Comparison of ENCODE assay signal across 8 cellular contexts in genomic region chr4:94207469-94208224, GRCh38. TPM values are rescaled to one million over a fixed set of nuclear protein-coding genes. Genes with fewer than 3 reads are reported as not detected.
DNase-seq lines count a peak whose midpoint lies in the region; ATAC-seq, FAIRE-seq and TF ChIP-seq lines count a peak whose summit lies in the region.

TSS of gene SMARCAD1 (plus strand) at chr4:94207865. CDS start at chr4:94208395, 530 bp downstream.

- H3K36me3 ChIP-seq in H1 (ENCODE audit: control insufficient read depth in 2 of 4, insufficient read depth in 4 of 4, low read length in 3 of 4) = peaks cover 0 to 28% (median 15%) of the 10 kb centered on the region in 4 experiments; a peak in 5 of 8 replicates

- H3K27me3 ChIP-seq in H1 (replicated peaks in 1 of 4; ENCODE audit: control insufficient read depth in 3 of 4, extremely low read depth in 1 of 4, insufficient read depth in 3 of 4, low read length in 3 of 4) = no peaks in the 10 kb centered on the region; a peak in 1 of 7 replicates

- peaks cover 2% of the 10 kb centered on the region for H3K27me3 Mint-ChIP-seq in memory B cell

- H3K4me1 Mint-ChIP-seq in memory B cell = peaks cover 19% of the 10 kb centered on the region

- peak within 1 kb of the TSS; percentile 93 for H3K18ac ChIP-seq in H1 (ENCODE audit: extremely low read depth, low read length)

- CTCF ChIA-PET in activated CD8-positive, alpha-beta memory T cell treated with anti-CD3 and anti-CD28 coated beads for 36 hours (lab: Charles Lee) = no interaction called here
- CTCF ChIA-PET in H1 (lab: Charles Lee; ENCODE audit: partially characterized antibody) = no interaction called here

- H2BK20ac ChIP-seq in H1 (ENCODE audit: low read length) = no peak within 1 kb of the TSS

- H3K79me2 ChIP-seq in H1 (ENCODE audit: control insufficient read depth in 1 of 2, insufficient read depth in 2 of 2, low read length in 2 of 2) = peaks cover 7 to 40% of the 10 kb centered on the region in 2 experiments

- H2BK120ac ChIP-seq in H1 (replicated peaks; ENCODE audit: low read depth, low read length) = peak within 1 kb of the TSS; percentile 92

- H2BK5ac ChIP-seq in H1 (ENCODE audit: low read depth, low read length) = peak within 1 kb of the TSS; percentile 76

- no peaks in the 10 kb centered on the region for H4K20me1 ChIP-seq in H1 (replicated peaks in 1 of 2; ENCODE audit: control insufficient read depth in 1 of 2, insufficient read depth in 2 of 2, low read length in 2 of 2)

- H3K4me3 ChIP-seq in H1 (ENCODE audit: extremely low read depth in 1 of 4, insufficient read depth in 2 of 4, low read depth in 3 of 4, low read length in 4 of 4) = peak within 1 kb of the TSS; percentile 85 to 93 (median 88)

- TF ChIP-seq RAD21 in H1 (IDR thresholded peaks at IDR 0.05 in 1 of 2, conservative IDR thresholded peaks at IDR 0.05 in 1 of 2; ENCODE audit: low read depth in 2 of 2, low read length in 2 of 2) = no peak

- no peaks in the 10 kb centered on the region for H3K79me1 ChIP-seq in H1 (ENCODE audit: low read depth, low read length)

- peak within 1 kb of the TSS; percentile 100 for H3K27ac Mint-ChIP-seq in memory B cell

- peak within 1 kb of the TSS; percentile 88 to 100 (median 97) for H3K9ac ChIP-seq in H1 (replicated peaks in 1 of 4; ENCODE audit: extremely low read depth in 1 of 4, low read depth in 3 of 4, low read length in 3 of 4)

- FAIRE-seq in H1 (lab: Jason Lieb, UNC) = peak; percentile 96

- peak; percentile 70 to 95 for TF ChIP-seq POLR2A in H1 (IDR thresholded peaks at IDR 0.05; ENCODE audit: control extremely low read depth in 1 of 2, low read depth in 2 of 2, low read length in 2 of 2)

- TF ChIP-seq EP300 in H1 (IDR thresholded peaks at IDR 0.05; ENCODE audit: borderline replicate concordance in 1 of 2, low read depth in 2 of 2, low read length in 2 of 2) = no peak; a peak in 1 of 3 replicates

- peak within 1 kb of the TSS; percentile 88 for H3K4ac ChIP-seq in H1 (replicated peaks; ENCODE audit: insufficient read length, low read depth, low read length)

- H4K5ac ChIP-seq in H1 (ENCODE audit: insufficient read length, low read depth, low read length) = peak within 1 kb of the TSS; percentile 98

- peak within 1 kb of the TSS; percentile 59 to 76 for H3K4me2 ChIP-seq in H1 (ENCODE audit: insufficient read depth in 1 of 2, low read depth in 2 of 2, low read length in 2 of 2)

- no peak within 1 kb of the TSS for H3K23ac ChIP-seq in H1 (ENCODE audit: insufficient read length)

- peak within 1 kb of the TSS; percentile 99; the same call in 1 of the 2 replicates for H4K8ac ChIP-seq in H1 (ENCODE audit: extremely low read depth, insufficient read depth, low read length)

- peak within 1 kb of the TSS; percentile 99 for H3K4me3 Mint-ChIP-seq in memory B cell

- 2% methylated on average over 52 of the region's 57 CpGs; no CpG with 5 or more reads in 1 of the 2 experiments for WGBS in H1 (ENCODE audit: extremely low coverage in 1 of 2, insufficient coverage in 1 of 2, insufficient read length in 1 of 2, insufficient replicate concordance in 2 of 2, low coverage in 1 of 2, low lambda C conversion rate in 2 of 2, missing lambda C conversion rate in 1 of 2), 2 experiments

- peak within 1 kb of the TSS; percentile 93 for H2AFZ ChIP-seq in H1 (ENCODE audit: low read length)

- no peak within 1 kb of the TSS for H2BK15ac ChIP-seq in H1 (ENCODE audit: low read length)

- H3K56ac ChIP-seq in H1 (replicated peaks; ENCODE audit: insufficient read length, low read depth, low read length) = peak within 1 kb of the TSS; percentile 79

- H3K14ac ChIP-seq in H1 (ENCODE audit: insufficient read length) = no peak within 1 kb of the TSS

- ATAC-seq in memory B cell (ENCODE audit: low read depth) = peak; percentile 87

- POLR2A ChIA-PET in activated CD8-positive, alpha-beta memory T cell treated with anti-CD3 and anti-CD28 coated beads for 36 hours (lab: Charles Lee) = no interaction called here
- POLR2A ChIA-PET in H1 (lab: Charles Lee; ENCODE audit: partially characterized antibody) = interaction anchor here (0.6 to 3.5 kb wide), 22 partner anchors 9 to 393 kb away, joined by 3 to 12 read pairs (median 4); partner anchors contain the start of gene ATOH1

- H3K4me1 ChIP-seq in H1 (replicated peaks in 1 of 4; ENCODE audit: control insufficient read depth in 3 of 4, insufficient read depth in 4 of 4, low read length in 3 of 4) = peaks cover 0 to 8% (median 4%) of the 10 kb centered on the region in 4 experiments; a peak in 2 of 7 replicates

- H2AK5ac ChIP-seq in H1 (ENCODE audit: low read depth, low read length) = no peak within 1 kb of the TSS

- peak within 1 kb of the TSS; percentile 95 for H3K27ac ChIP-seq in H1 (ENCODE audit: low read depth, low read length)

- no peaks in the 10 kb centered on the region for H3K23me2 ChIP-seq in H1 (ENCODE audit: low read depth, low read length)

- H3K36me3 Mint-ChIP-seq in memory B cell = peaks cover 14% of the 10 kb centered on the region

- H4K91ac ChIP-seq in H1 (replicated peaks; ENCODE audit: insufficient read length, low read length) = peak within 1 kb of the TSS; percentile 92

- TF ChIP-seq CTCF in GM20000 (IDR thresholded peaks at IDR 0.05; ENCODE audit: extremely low read depth, missing control alignments) (no peak), H1 (IDR thresholded peaks at IDR 0.05; ENCODE audit: control extremely low read depth in 1 of 3, insufficient read depth in 1 of 3, low read depth in 1 of 3, low read length in 3 of 3) (no peak)

- peak; percentile 82 for DNase-seq in CMK (ENCODE audit: low read depth)
- peak; percentile 81 for DNase-seq in GM20000 (ENCODE audit: low spot score)
- peak; percentile 98 for DNase-seq in HT-29 (ENCODE audit: low spot score)
- peak; percentile 85 to 92 for DNase-seq in NOMO-1 (lab: John Stamatoyannopoulos, UW; ENCODE audit: unreplicated experiment in 2 of 2)
- peak; percentile 75 to 88 for DNase-seq in H1 (ENCODE audit: low read depth in 1 of 2, low spot score in 2 of 2)
- DNase-seq in memory B cell (ENCODE audit: low spot score in 2 of 2) = peak; percentile 81 to 82
- peak; percentile 70 for DNase-seq in stimulated activated CD8-positive, alpha-beta memory T cell treated with anti-CD3 and anti-CD28 coated beads, Interleukin-12 subunit alpha, Interleukin-12 subunit beta, amount 100 ng/mL, for 24 hours (ENCODE audit: extremely low read depth)

- peaks cover 3% of the 10 kb centered on the region for H3K9me3 Mint-ChIP-seq in memory B cell

- H3K9me3 ChIP-seq in H1 (ENCODE audit: insufficient read depth in 2 of 2, low read depth in 1 of 2, low read length in 1 of 2) = no peaks in the 10 kb centered on the region

- peak within 1 kb of the TSS; percentile 68; the same call in 1 of the 2 replicates for H2BK12ac ChIP-seq in H1 (ENCODE audit: low read depth, low read length)

TF ChIP-seq in H1, 55 proteins besides CTCF, POLR2A, EP300 and RAD21 (continues in another document):
- TF ChIP-seq CTBP2 (IDR thresholded peaks at IDR 0.05; ENCODE audit: borderline replicate concordance, insufficient read depth, insufficient read length, low read length) (no peak), CBX8 (IDR thresholded peaks at IDR 0.05; ENCODE audit: borderline replicate concordance, low read depth, low read length) (no peak), CHD2 (IDR thresholded peaks at IDR 0.05; ENCODE audit: low read length) (peak; percentile 93), NRF1 (IDR thresholded peaks at IDR 0.05; ENCODE audit: low read depth, low read length) (no peak), E2F6 (IDR thresholded peaks at IDR 0.05) (peak; percentile 61; the same call in 1 of the 2 replicates), ATF2 (IDR thresholded peaks at IDR 0.05; ENCODE audit: low read length) (peak; percentile 93), KDM5A (IDR thresholded peaks at IDR 0.05; ENCODE audit: low read length) (no peak; the same call in 1 of the 2 replicates), ASH2L (IDR thresholded peaks at IDR 0.05; ENCODE audit: low read length) (peak; percentile 98), NANOG (IDR thresholded peaks at IDR 0.05; ENCODE audit: insufficient read depth, low read depth, low read length, poor library complexity, severe bottlenecking) (no peak), SP4 (IDR thresholded peaks at IDR 0.05; ENCODE audit: low read length) (peak; percentile 65; the same call in 1 of the 2 replicates), TAF7 (optimal IDR thresholded peaks at IDR 0.05; ENCODE audit: borderline replicate concordance, low read depth, low read length) (peak; percentile 93), HDAC6 (IDR thresholded peaks at IDR 0.05; ENCODE audit: low read depth, low read length) (no peak)

RNA-seq across cellular contexts. Expression of gene SMARCAD1, which starts in this region (rescaled TPM):
- 9.3 and 9.5 TPM in 2 replicates for total RNA-seq in HT-29 (2014; rRNA removed; shearing (Covaris generic))
- total RNA-seq in activated CD8-positive, alpha-beta memory T cell treated with anti-CD3 and anti-CD28 coated beads for 36 hours = 10 to 100 TPM; 36.0 to 37.0 TPM
- total RNA-seq in H1 (2021; fragmentation: NEBNext Ultra II Directional; extraction: Animal tissue kit (Norgen Biotek cat#: 25700)) = 55.7 and 59.4 TPM in 2 replicates
- 12.5 and 24.1 TPM in 2 replicates for polyA plus RNA-seq in H1 (2011; rRNA removed)
- polyA plus RNA-seq in H1 (2011; cell fraction: cytosol; rRNA removed) = 26.4 TPM
- 12.5 TPM for polyA plus RNA-seq in H1 (2011; cell fraction: nucleus; rRNA removed)
- 16.3 to 33.8 TPM (median 21.7 TPM) in 4 replicates for polyA plus RNA-seq in H1 (2012, experiment 1 of 2)
- 1.6 TPM for polyA plus RNA-seq in H1 (2012, experiment 2 of 2)
- polyA plus RNA-seq in H1 (2013, experiment 1 of 2) = 34.9 TPM
- polyA plus RNA-seq in H1 (2013, experiment 2 of 2) = 33.2 TPM
- 42.6 and 79.1 TPM in 2 replicates for polyA minus RNA-seq in H1 (2011; rRNA and poly(A)+ RNA removed)
- polyA minus RNA-seq in H1 (2011; cell fraction: cytosol; rRNA and poly(A)+ RNA removed) = 28.0 TPM
- 84.9 TPM for polyA minus RNA-seq in H1 (2011; cell fraction: nucleus; rRNA and poly(A)+ RNA removed)

Comparison
In these comparisons a context has a peak if more than half of its experiments do, and no peak if none do; other contexts are left out.
1. Peak in every context shown above with its lines: DNase-seq, ATAC-seq, H3K4me3 ChIP-seq and H3K27ac ChIP-seq.